Comparison of ENCODE assay signal across 1 cellular context in the genomic region with DNA sequence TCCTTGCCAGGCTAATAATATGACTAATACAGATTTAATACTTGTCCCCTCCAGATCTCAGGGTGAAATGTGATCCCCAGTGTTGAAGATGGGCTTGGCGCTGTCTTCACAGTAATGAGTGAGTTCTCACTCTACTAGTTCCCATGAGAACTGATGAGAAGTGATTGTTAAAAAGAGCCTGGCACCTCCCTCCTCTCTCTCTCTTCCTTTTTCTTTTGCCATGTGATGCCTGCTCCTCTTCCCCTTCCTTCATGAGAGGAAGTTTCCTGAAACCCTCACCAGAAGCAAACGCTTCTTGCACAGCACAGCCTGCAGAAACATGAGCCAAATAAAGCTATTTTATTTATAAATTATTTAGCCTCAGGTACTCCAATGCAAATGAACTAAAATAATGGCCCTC.
TF ChIP-seq lines count a peak whose summit lies in the region.

No MANE protein-coding gene starts in this region.

TF ChIP-seq in HepG2, 621 proteins besides CTCF, POLR2A, EP300 and RAD21:
- TF ChIP-seq, protein P1, sequence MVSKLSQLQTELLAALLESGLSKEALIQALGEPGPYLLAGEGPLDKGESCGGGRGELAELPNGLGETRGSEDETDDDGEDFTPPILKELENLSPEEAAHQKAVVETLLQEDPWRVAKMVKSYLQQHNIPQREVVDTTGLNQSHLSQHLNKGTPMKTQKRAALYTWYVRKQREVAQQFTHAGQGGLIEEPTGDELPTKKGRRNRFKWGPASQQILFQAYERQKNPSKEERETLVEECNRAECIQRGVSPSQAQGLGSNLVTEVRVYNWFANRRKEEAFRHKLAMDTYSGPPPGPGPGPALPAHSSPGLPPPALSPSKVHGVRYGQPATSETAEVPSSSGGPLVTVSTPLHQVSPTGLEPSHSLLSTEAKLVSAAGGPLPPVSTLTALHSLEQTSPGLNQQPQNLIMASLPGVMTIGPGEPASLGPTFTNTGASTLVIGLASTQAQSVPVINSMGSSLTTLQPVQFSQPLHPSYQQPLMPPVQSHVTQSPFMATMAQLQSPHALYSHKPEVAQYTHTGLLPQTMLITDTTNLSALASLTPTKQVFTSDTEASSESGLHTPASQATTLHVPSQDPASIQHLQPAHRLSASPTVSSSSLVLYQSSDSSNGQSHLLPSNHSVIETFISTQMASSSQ (IDR thresholded peaks at IDR 0.05; ENCODE audit: low read depth) = no peak
- TF ChIP-seq, protein P1 (CRISPR knock-in tag; IDR thresholded peaks at IDR 0.05; ENCODE audit: borderline replicate concordance) = no peak
- TF ChIP-seq ZMAT3 (CRISPR knock-in tag; conservative IDR thresholded peaks at IDR 0.05) (no peak), ZBTB7B (CRISPR knock-in tag; IDR thresholded peaks at IDR 0.05) (no peak), ZMAT5 (CRISPR knock-in tag; IDR thresholded peaks at IDR 0.05; ENCODE audit: borderline replicate concordance, low read depth) (no peak), ZNF674 (CRISPR knock-in tag; IDR thresholded peaks at IDR 0.05; ENCODE audit: low read depth) (no peak), ZFY (CRISPR knock-in tag; IDR thresholded peaks at IDR 0.05) (no peak), TIGD3 (CRISPR knock-in tag; IDR thresholded peaks at IDR 0.05; ENCODE audit: borderline replicate concordance) (no peak), POLR2AphosphoS2 (IDR thresholded peaks at IDR 0.05; ENCODE audit: low read depth, low read length) (no peak), ZNF564 (CRISPR knock-in tag; IDR thresholded peaks at IDR 0.05) (no peak), ATF7 (IDR thresholded peaks at IDR 0.05) (no peak), ATF7 (CRISPR knock-in tag; IDR thresholded peaks at IDR 0.05) (no peak), TRAFD1 (CRISPR knock-in tag; IDR thresholded peaks at IDR 0.05; ENCODE audit: borderline replicate concordance) (no peak), MATR3 (CRISPR knock-in tag; IDR thresholded peaks at IDR 0.05) (no peak), TBX3 (IDR thresholded peaks at IDR 0.05; ENCODE audit: borderline replicate concordance) (no peak), SRF (IDR thresholded peaks at IDR 0.05; ENCODE audit: low read depth, low read length) (no peak), GMEB2 (CRISPR knock-in tag; IDR thresholded peaks at IDR 0.05; ENCODE audit: low read depth) (no peak), NFATC3 (CRISPR knock-in tag; IDR thresholded peaks at IDR 0.05) (no peak)
- TF ChIP-seq, protein P2, sequence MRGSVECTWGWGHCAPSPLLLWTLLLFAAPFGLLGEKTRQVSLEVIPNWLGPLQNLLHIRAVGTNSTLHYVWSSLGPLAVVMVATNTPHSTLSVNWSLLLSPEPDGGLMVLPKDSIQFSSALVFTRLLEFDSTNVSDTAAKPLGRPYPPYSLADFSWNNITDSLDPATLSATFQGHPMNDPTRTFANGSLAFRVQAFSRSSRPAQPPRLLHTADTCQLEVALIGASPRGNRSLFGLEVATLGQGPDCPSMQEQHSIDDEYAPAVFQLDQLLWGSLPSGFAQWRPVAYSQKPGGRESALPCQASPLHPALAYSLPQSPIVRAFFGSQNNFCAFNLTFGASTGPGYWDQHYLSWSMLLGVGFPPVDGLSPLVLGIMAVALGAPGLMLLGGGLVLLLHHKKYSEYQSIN (CRISPR knock-in tag; IDR thresholded peaks at IDR 0.05; ENCODE audit: borderline replicate concordance) = no peak
- TF ChIP-seq, protein P3, sequence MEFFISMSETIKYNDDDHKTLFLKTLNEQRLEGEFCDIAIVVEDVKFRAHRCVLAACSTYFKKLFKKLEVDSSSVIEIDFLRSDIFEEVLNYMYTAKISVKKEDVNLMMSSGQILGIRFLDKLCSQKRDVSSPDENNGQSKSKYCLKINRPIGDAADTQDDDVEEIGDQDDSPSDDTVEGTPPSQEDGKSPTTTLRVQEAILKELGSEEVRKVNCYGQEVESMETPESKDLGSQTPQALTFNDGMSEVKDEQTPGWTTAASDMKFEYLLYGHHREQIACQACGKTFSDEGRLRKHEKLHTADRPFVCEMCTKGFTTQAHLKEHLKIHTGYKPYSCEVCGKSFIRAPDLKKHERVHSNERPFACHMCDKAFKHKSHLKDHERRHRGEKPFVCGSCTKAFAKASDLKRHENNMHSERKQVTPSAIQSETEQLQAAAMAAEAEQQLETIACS (CRISPR knock-in tag; IDR thresholded peaks at IDR 0.05) = no peak
